ENCODE assay signal across 8 cellular contexts in the genomic region with DNA sequence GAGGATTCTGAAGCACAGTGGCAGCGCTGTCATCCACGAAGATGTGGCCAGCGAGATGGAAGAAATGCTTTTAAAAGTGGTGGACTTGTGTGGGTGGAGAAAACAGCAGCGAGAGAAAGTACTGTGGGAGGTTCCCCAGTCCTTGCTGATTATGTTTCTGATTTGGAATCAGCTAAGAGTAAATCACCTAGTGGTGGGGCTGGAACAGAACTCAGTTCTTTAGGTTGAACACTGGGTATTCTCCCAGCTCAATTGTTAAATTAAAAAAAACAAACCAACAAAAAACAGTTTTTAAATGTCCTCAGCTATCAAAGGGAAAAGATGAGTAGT. TPM values are rescaled to one million over a fixed set of nuclear protein-coding genes. Genes with fewer than 3 reads are reported as not detected.
DNase-seq lines count a peak whose midpoint lies in the region; ATAC-seq and TF ChIP-seq lines count a peak whose summit lies in the region.

No MANE protein-coding gene starts in this region.

- DNase-seq in LHCN-M2 (ENCODE audit: low read depth) (peak; percentile 26), astrocyte of the cerebellum (ENCODE audit: low read depth) (peak; percentile 3), iris pigment epithelial cell (ENCODE audit: low read depth) (peak; percentile 43), SKM-1 treated with dmso at 0.1 percent for 144 hours (lab: John Stamatoyannopoulos, UW; ENCODE audit: unreplicated experiment) (no peak), ureter (ENCODE audit: low spot score) (no peak)

- no peaks in the 10 kb centered on the region for H3K27me3 ChIP-seq in stomach smooth muscle (ENCODE audit: control insufficient read depth in 1 of 2, insufficient read depth in 2 of 2, low read length in 2 of 2)

- no peaks in the 10 kb centered on the region for H3K36me3 ChIP-seq in stomach smooth muscle (ENCODE audit: control insufficient read depth in 2 of 2, insufficient read depth in 2 of 2, low read length in 2 of 2)

- H3K4me1 ChIP-seq in stomach smooth muscle (ENCODE audit: control insufficient read depth, insufficient read depth, low read length), result peaks cover 13% of the 10 kb centered on the region

- peak overlapping the region; percentile 88 to 96 for H3K9ac ChIP-seq in stomach smooth muscle (ENCODE audit: low read length in 2 of 2)

- H3K4me3 ChIP-seq in astrocyte of the cerebellum (ENCODE audit: low read depth, low read length), result peak overlapping the region; percentile 56
- peak overlapping the region; percentile 89 to 98 for H3K4me3 ChIP-seq in stomach smooth muscle (ENCODE audit: low read length in 2 of 2)

- peak; percentile 22; the same call in 1 of the 3 replicates for TF ChIP-seq CTCF in GM12872 (IDR thresholded peaks at IDR 0.05; ENCODE audit: insufficient read depth, low read depth, low read length)
- no peak for TF ChIP-seq CTCF in astrocyte of the cerebellum (IDR thresholded peaks at IDR 0.05; ENCODE audit: low read depth, low read length, missing control alignments)

- in situ Hi-C loops in astrocyte of the cerebellum (cut with HindIII; ENCODE audit: low sequenced_read_pairs), result no loop called here

- ATAC-seq in GM21576 (IDR thresholded peaks at IDR 0.05; ENCODE audit: unreplicated experiment), result peak; percentile 34

- H3K9me3 ChIP-seq in stomach smooth muscle (ENCODE audit: control insufficient read depth in 2 of 2, low read length in 2 of 2), result no peaks in the 10 kb centered on the region

- peak overlapping the region; percentile 77 for H3K27ac ChIP-seq in stomach smooth muscle (ENCODE audit: low read length)

RNA-seq across cellular contexts. Expression of gene ZNF322, which starts 0.5 kb away (rescaled TPM):
- total RNA-seq in LHCN-M2 (2014; rRNA removed) (18.0 and 18.1 TPM in 2 replicates), ureter (27.7 TPM)
- polyA plus RNA-seq in LHCN-M2 (2012), result 4.5 TPM

Comparison
In these comparisons a context has a peak if more than half of its experiments do, and no peak if none do; other contexts are left out.
1. DNase-seq: peak in LHCN-M2 (single experiment), astrocyte of the cerebellum (single experiment) and iris pigment epithelial cell (single experiment); none in SKM-1 treated with dmso at 0.1 percent for 144 hours (single experiment) and ureter (single experiment).